Comparison of ENCODE assay signal across 10 cellular contexts in genomic region chr9:131707050-131707449, GRCh38. TPM values are rescaled to one million over a fixed set of nuclear protein-coding genes. Genes with fewer than 3 reads are reported as not detected.
DNase-seq lines count a peak whose midpoint lies in the region; ATAC-seq and TF ChIP-seq lines count a peak whose summit lies in the region.
"Had no signal": no experiment of that assay in that cellular context is flagged by ENCODE, and none has a peak within 500 bp of the region (broad histone marks: within the 10 kb centered on the region; RNA-seq: fewer than 3 reads in every experiment).

No MANE protein-coding gene starts in this region.

- peaks cover 40% of the 10 kb centered on the region for H3K79me1 ChIP-seq in mesenchymal stem cell (replicated peaks; ENCODE audit: low read length, poor library complexity, severe bottlenecking)

- no peak overlapping the region for H3K14ac ChIP-seq in mesenchymal stem cell (ENCODE audit: low read length in 2 of 2)

- H3K23ac ChIP-seq in mesenchymal stem cell (ENCODE audit: low read length in 2 of 2), result no peak overlapping the region

- H2AFZ ChIP-seq in mesenchymal stem cell (ENCODE audit: low read depth, low read length), result no peak overlapping the region

- no peak for TF ChIP-seq POLR2A in body of pancreas (IDR thresholded peaks at IDR 0.05)
- TF ChIP-seq POLR2A in vagina (IDR thresholded peaks at IDR 0.05), result no peak

- H4K91ac ChIP-seq in mesenchymal stem cell (ENCODE audit: low read length), result no peak overlapping the region

- no peak for DNase-seq in heart right ventricle
- DNase-seq in Right ventricle myocardium superior, result no peak
- no peak for DNase-seq in body of pancreas
- DNase-seq in mesenchymal stem cell, result no peak
- no peak for DNase-seq in vagina (ENCODE audit: extremely low spot score in 2 of 2)
- no peak for DNase-seq in stimulated activated CD8-positive, alpha-beta memory T cell treated with anti-CD3 and anti-CD28 coated beads, Interleukin-4, amount 100 ng/mL, for 48 hours
- DNase-seq: activated CD4-positive, alpha-beta T cell treated with anti-CD3 and anti-CD28 coated beads for 4 hours; GOT3 had no signal

- TF ChIP-seq CTCF in heart right ventricle (IDR thresholded peaks at IDR 0.05) (no peak), body of pancreas (IDR thresholded peaks at IDR 0.05) (no peak), vagina (IDR thresholded peaks at IDR 0.05) (no peak)

- H3K4me1 ChIP-seq in heart right ventricle, result peaks cover 7 to 99% (median 72%) of the 10 kb centered on the region in 9 donors
- peaks cover 60% of the 10 kb centered on the region for H3K4me1 ChIP-seq in body of pancreas
- H3K4me1 ChIP-seq in mesenchymal stem cell (ENCODE audit: control insufficient read depth, insufficient read depth, low read depth, low read length), result peaks cover 14% of the 10 kb centered on the region
- peaks cover 88% of the 10 kb centered on the region for H3K4me1 ChIP-seq in vagina

- 64 to 83% methylated on average over 5 of the region's 5 CpGs for WGBS in heart right ventricle, 2 donors
- 50 to 52% methylated on average over 5 of the region's 5 CpGs for WGBS in body of pancreas, 2 donors
- 100% methylated on average over 1 of the region's 5 CpGs for WGBS in mesenchymal stem cell

- H3K9me3 ChIP-seq in heart right ventricle (no peaks in the 10 kb centered on the region), body of pancreas (no peaks in the 10 kb centered on the region), mesenchymal stem cell (ENCODE audit: control insufficient read depth, low read length) (no peaks in the 10 kb centered on the region), vagina (no peaks in the 10 kb centered on the region)

- peak overlapping the region in 9 of 10 donors; percentile 18 to 54 (median 49) for H3K4me3 ChIP-seq in heart right ventricle
- H3K4me3 ChIP-seq in body of pancreas, result no peak overlapping the region
- no peak overlapping the region for H3K4me3 ChIP-seq in mesenchymal stem cell (ENCODE audit: insufficient read depth in 1 of 2, low read depth in 1 of 2, low read length in 2 of 2)
- no peak overlapping the region for H3K4me3 ChIP-seq in vagina

- H3K4me2 ChIP-seq in mesenchymal stem cell (ENCODE audit: low read length, poor library complexity, severe bottlenecking), result no peak overlapping the region

- no peak overlapping the region for H2AK5ac ChIP-seq in mesenchymal stem cell (ENCODE audit: low read length, severe bottlenecking)

- H3K9ac ChIP-seq in mesenchymal stem cell (ENCODE audit: low read length), result peak overlapping the region; percentile 83

- H3K4ac ChIP-seq in mesenchymal stem cell (ENCODE audit: low read depth in 1 of 2, low read length in 2 of 2), result no peak overlapping the region

- no peak overlapping the region for H3K18ac ChIP-seq in mesenchymal stem cell (ENCODE audit: low read depth in 1 of 2, low read length in 2 of 2)

- no peak overlapping the region for H2BK5ac ChIP-seq in mesenchymal stem cell (ENCODE audit: low read depth, low read length, poor library complexity, severe bottlenecking)

- H3K27ac ChIP-seq in heart right ventricle (peak overlapping the region; percentile 36 to 91 (median 84)), body of pancreas (peak overlapping the region; percentile 45 to 84 (median 73)), mesenchymal stem cell (ENCODE audit: low read length, poor library complexity, severe bottlenecking) (no peak overlapping the region), vagina (peak overlapping the region; percentile 64)

- ATAC-seq in heart right ventricle (no peak), Right ventricle myocardium superior (ENCODE audit: poor library complexity) (no peak), body of pancreas (no peak), GM18861 (IDR thresholded peaks at IDR 0.05; ENCODE audit: unreplicated experiment) (no peak), HG02763 (IDR thresholded peaks at IDR 0.05; ENCODE audit: unreplicated experiment) (no peak)

- intact Hi-C loops in heart right ventricle (cut with DNase I), result loop anchor here in 1 of 10 donors (5.0 kb wide), 1 partner anchor 35 kb away; no protein-coding TSS in a partner anchor
- intact Hi-C loops in Right ventricle myocardium superior (cut with DNase I), result no loop called here
- intact Hi-C loops in body of pancreas (cut with DNase I), result no loop called here
- intact Hi-C loops in vagina (cut with DNase I), result no loop called here

- no peaks in the 10 kb centered on the region for H3K36me3 ChIP-seq in heart right ventricle
- H3K36me3 ChIP-seq in body of pancreas (replicated peaks in 1 of 2; ENCODE audit: insufficient read depth in 1 of 2, low read depth in 2 of 2), result no peaks in the 10 kb centered on the region
- H3K36me3 ChIP-seq in mesenchymal stem cell (ENCODE audit: control insufficient read depth in 1 of 2, insufficient read depth in 2 of 2, low read depth in 1 of 2, low read length in 2 of 2), result no peaks in the 10 kb centered on the region
- no peaks in the 10 kb centered on the region for H3K36me3 ChIP-seq in vagina

- no peak overlapping the region for H2BK120ac ChIP-seq in mesenchymal stem cell (ENCODE audit: low read depth, low read length)

- H4K8ac ChIP-seq in mesenchymal stem cell (ENCODE audit: low read length), result no peak overlapping the region

- H2BK15ac ChIP-seq in mesenchymal stem cell (ENCODE audit: low read depth, poor library complexity, severe bottlenecking), result no peak overlapping the region

- H2BK12ac ChIP-seq in mesenchymal stem cell (ENCODE audit: low read length in 2 of 2), result peak overlapping the region in 1 of 2 experiments; percentile 51

- H3K27me3 ChIP-seq in heart right ventricle (no peaks in the 10 kb centered on the region), body of pancreas (no peaks in the 10 kb centered on the region), mesenchymal stem cell (ENCODE audit: control insufficient read depth in 1 of 2, insufficient read depth in 1 of 2, low read length in 2 of 2) (no peaks in the 10 kb centered on the region), vagina (no peaks in the 10 kb centered on the region)

RNA-seq across cellular contexts. Expression of gene RAPGEF1, which starts 32.8 kb away (rescaled TPM):
- 100 to 1,000 TPM in 7 of 10 donors, 10 to 100 TPM in 3; 84.0 to 135 (median 120) TPM for total RNA-seq in heart right ventricle
- polyA plus RNA-seq in heart right ventricle, result 10 to 100 TPM; 39.6 to 39.9 TPM
- total RNA-seq in Right ventricle myocardium superior, result 119 TPM
- total RNA-seq in body of pancreas, result 10 to 100 TPM; 30.1 to 70.5 TPM
- polyA plus RNA-seq in mesenchymal stem cell (2013, experiment 1 of 2), result 27.5 TPM
- polyA plus RNA-seq in mesenchymal stem cell (2013, experiment 2 of 2), result 26.0 TPM
- 57.9 TPM for total RNA-seq in vagina

Comparison
In these comparisons a context has a peak if more than half of its experiments do, and no peak if none do; other contexts are left out.
1. H3K4me3 ChIP-seq: peak in heart right ventricle (9 of 10); none in body of pancreas (0 of 2), mesenchymal stem cell (0 of 2) and vagina (0 of 2).